Comparison of ENCODE assay signal across 14 cellular contexts in genomic region chr9:99052849-99053715, GRCh38. TPM values are rescaled to one million over a fixed set of nuclear protein-coding genes. Genes with fewer than 3 reads are reported as not detected.
DNase-seq lines count a peak whose midpoint lies in the region; ATAC-seq and TF ChIP-seq lines count a peak whose summit lies in the region.
"Had no signal": no experiment of that assay in that cellular context is flagged by ENCODE, and none has a peak within 500 bp of the region (broad histone marks: within the 10 kb centered on the region; RNA-seq: fewer than 3 reads in every experiment).

No MANE protein-coding gene starts in this region.

- CTCF ChIA-PET in activated B cell treated with CpG ODN at 0.5 μM for 24 hours (lab: Charles Lee): interaction anchor here (1.0 to 1.1 kb wide), 3 partner anchors 52 to 204 kb away, joined by 3 to 4 read pairs (median 3); no protein-coding TSS in a partner anchor

- no peaks in the 10 kb centered on the region for H4K20me1 ChIP-seq in Loucy (ENCODE audit: insufficient read depth, low read length, poor library complexity, severe bottlenecking)

- no peaks in the 10 kb centered on the region for H3K9me3 ChIP-seq in CD4-positive, CD25-positive, alpha-beta regulatory T cell (ENCODE audit: control insufficient read depth in 2 of 2, low read length in 2 of 2)
- H3K9me3 ChIP-seq in Loucy (ENCODE audit: insufficient read depth, low read depth, low read length) (no peaks in the 10 kb centered on the region), muscle layer of duodenum (ENCODE audit: control insufficient read depth in 1 of 2, low read length in 2 of 2) (no peaks in the 10 kb centered on the region), ascending aorta (no peaks in the 10 kb centered on the region)
- H3K9me3 ChIP-seq: right atrium auricular region had no signal

- intact Hi-C loops in activated B cell treated with CpG ODN at 0.5 μM for 24 hours (cut with micrococcal nuclease): no loop called here
- intact Hi-C loops in ascending aorta (cut with DNase I): no loop called here
- intact Hi-C loops in lower leg skin (cut with DNase I; ENCODE audit: low total_unique reads): no loop called here

- peaks cover 23 to 83% (median 54%) of the 10 kb centered on the region in 4 donors for H3K4me1 Mint-ChIP-seq in CD4-positive, CD25-positive, alpha-beta regulatory T cell
- peaks cover 51% of the 10 kb centered on the region for H3K4me1 Mint-ChIP-seq in activated B cell treated with CpG ODN at 0.5 μM for 24 hours

- no peak overlapping the region for H3K4me3 ChIP-seq in CD4-positive, CD25-positive, alpha-beta regulatory T cell (ENCODE audit: low read depth, low read length)
- H3K4me3 ChIP-seq in Loucy (ENCODE audit: low read length, poor library complexity, severe bottlenecking): no peak overlapping the region
- no peak overlapping the region for H3K4me3 ChIP-seq in muscle layer of duodenum (ENCODE audit: low read depth in 1 of 2, low read length in 2 of 2)
- H3K4me3 ChIP-seq in ascending aorta: no peak overlapping the region
- H3K4me3 ChIP-seq in lower leg skin (ENCODE audit: low read depth, poor library complexity, severe bottlenecking): no peak overlapping the region
- H3K4me3 ChIP-seq: right atrium auricular region had no signal

- no peaks in the 10 kb centered on the region for H3K9me2 ChIP-seq in Loucy (replicated peaks; ENCODE audit: low read depth, low read length)

- no peaks in the 10 kb centered on the region for H3K36me3 Mint-ChIP-seq in CD4-positive, CD25-positive, alpha-beta regulatory T cell
- H3K36me3 Mint-ChIP-seq in activated B cell treated with CpG ODN at 0.5 μM for 24 hours (ENCODE audit: low read depth): no peaks in the 10 kb centered on the region
- H3K36me3 Mint-ChIP-seq: IgD-negative memory B cell had no signal

- peak overlapping the region in 1 of 4 donors; percentile 43 for H3K4me3 Mint-ChIP-seq in CD4-positive, CD25-positive, alpha-beta regulatory T cell
- no peak overlapping the region for H3K4me3 Mint-ChIP-seq in activated B cell treated with CpG ODN at 0.5 μM for 24 hours

- POLR2A ChIA-PET in activated B cell treated with CpG ODN at 0.5 μM for 24 hours (lab: Charles Lee): interaction anchor here (1.2 kb wide), 1 partner anchor 47 kb away, joined by 4 read pairs; no protein-coding TSS in a partner anchor

- no peak for TF ChIP-seq POLR2A in lower leg skin (IDR thresholded peaks at IDR 0.05)

- no peaks in the 10 kb centered on the region for H3K79me2 ChIP-seq in Loucy (ENCODE audit: insufficient read depth, low read length)

- TF ChIP-seq CTCF in Loucy (conservative IDR thresholded peaks at IDR 0.05; ENCODE audit: low read length) (no peak), activated B cell treated with CpG ODN at 0.5 μM for 24 hours (IDR thresholded peaks at IDR 0.05) (no peak), ascending aorta (IDR thresholded peaks at IDR 0.05) (no peak), lower leg skin (IDR thresholded peaks at IDR 0.05) (no peak)

- H3K4me1 ChIP-seq in CD4-positive, CD25-positive, alpha-beta regulatory T cell (ENCODE audit: control insufficient read depth, insufficient read depth, low read length, poor library complexity, severe bottlenecking): peaks cover 35% of the 10 kb centered on the region
- H3K4me1 ChIP-seq in Loucy (ENCODE audit: insufficient read depth, low read length, poor library complexity, severe bottlenecking) (peaks cover 56% of the 10 kb centered on the region), muscle layer of duodenum (ENCODE audit: control insufficient read depth in 1 of 2, insufficient read depth in 2 of 2, low read length in 2 of 2) (no peaks in the 10 kb centered on the region), ascending aorta (no peaks in the 10 kb centered on the region)

- H3K27ac ChIP-seq in CD4-positive, CD25-positive, alpha-beta regulatory T cell (ENCODE audit: insufficient read depth, low read length, poor library complexity, severe bottlenecking): no peak overlapping the region
- H3K27ac ChIP-seq in muscle layer of duodenum (ENCODE audit: low read length) (peak overlapping the region; percentile 73), ascending aorta (no peak overlapping the region)
- H3K27ac ChIP-seq: right atrium auricular region had no signal

- no peak overlapping the region for H2AFZ ChIP-seq in Loucy (ENCODE audit: low read length)

- peak overlapping the region; percentile 8 for H3K9ac ChIP-seq in Loucy (ENCODE audit: low read depth, low read length, poor library complexity, severe bottlenecking)

- no peaks in the 10 kb centered on the region for H3K36me3 ChIP-seq in CD4-positive, CD25-positive, alpha-beta regulatory T cell (ENCODE audit: control insufficient read depth, insufficient read depth, low read length)
- H3K36me3 ChIP-seq in Loucy (ENCODE audit: insufficient read depth, low read length): no peaks in the 10 kb centered on the region
- H3K36me3 ChIP-seq in muscle layer of duodenum (ENCODE audit: control insufficient read depth in 1 of 2, insufficient read depth in 2 of 2, low read length in 2 of 2): peaks cover 13 to 61% of the 10 kb centered on the region in 2 donors
- H3K36me3 ChIP-seq in ascending aorta: no peaks in the 10 kb centered on the region

- peak in 1 of 3 donors; percentile 29 for DNase-seq in CD4-positive, CD25-positive, alpha-beta regulatory T cell
- DNase-seq in activated B cell treated with CpG ODN at 0.5 μM for 24 hours (no peak), T-helper 9 cell (no peak), NCI-H2227 (lab: John Stamatoyannopoulos, UW; ENCODE audit: unreplicated experiment) (no peak), ascending aorta (ENCODE audit: low spot score in 2 of 2) (no peak), lower leg skin (ENCODE audit: low spot score in 2 of 2) (no peak)
- DNase-seq: activated naive CD4-positive, alpha-beta T cell treated with Interleukin-2 at 50 U/mL for 16 hours; NCI-H2171; stimulated activated CD4-positive, alpha-beta T cell treated with anti-CD3 and anti-CD28 coated beads, Interleukin-4, amount 100 ng/mL, for 4 hours; stimulated activated naive CD8-positive, alpha-beta T cell treated with anti-CD3 and anti-CD28 coated beads, Interleukin-15, Interleukin-2, amounts not matched to agents 100 U/mL and 50 U/mL, for 24 hours had no signal

- H3K27me3 ChIP-seq in CD4-positive, CD25-positive, alpha-beta regulatory T cell (ENCODE audit: control insufficient read depth, insufficient read depth, low read length): no peaks in the 10 kb centered on the region
- no peaks in the 10 kb centered on the region for H3K27me3 ChIP-seq in Loucy (ENCODE audit: insufficient read depth, low read length, poor library complexity, severe bottlenecking)
- no peaks in the 10 kb centered on the region for H3K27me3 ChIP-seq in muscle layer of duodenum (ENCODE audit: low read depth, low read length)
- H3K27me3 ChIP-seq in ascending aorta: no peaks in the 10 kb centered on the region
- H3K27me3 ChIP-seq: right atrium auricular region had no signal

- H3K27me3 Mint-ChIP-seq in CD4-positive, CD25-positive, alpha-beta regulatory T cell: no peaks in the 10 kb centered on the region
- no peaks in the 10 kb centered on the region for H3K27me3 Mint-ChIP-seq in activated B cell treated with CpG ODN at 0.5 μM for 24 hours
- H3K27me3 Mint-ChIP-seq: IgD-negative memory B cell had no signal

- H3F3A ChIP-seq in Loucy (ENCODE audit: low read depth): peaks cover 5% of the 10 kb centered on the region

- H3K9me3 Mint-ChIP-seq in CD4-positive, CD25-positive, alpha-beta regulatory T cell: no peaks in the 10 kb centered on the region
- no peaks in the 10 kb centered on the region for H3K9me3 Mint-ChIP-seq in activated B cell treated with CpG ODN at 0.5 μM for 24 hours
- H3K9me3 Mint-ChIP-seq: IgD-negative memory B cell had no signal

- peak overlapping the region in 2 of 3 donors; percentile 74 to 76 for H3K27ac Mint-ChIP-seq in CD4-positive, CD25-positive, alpha-beta regulatory T cell
- peak overlapping the region; percentile 24 for H3K27ac Mint-ChIP-seq in activated B cell treated with CpG ODN at 0.5 μM for 24 hours

- H3K4me2 ChIP-seq in Loucy (ENCODE audit: low read depth, low read length, poor library complexity, severe bottlenecking): peak overlapping the region; percentile 53

- WGBS in lower leg skin, 2 donors: 86% methylated on average over 10 of the region's 10 CpGs

- ATAC-seq in CD4-positive, CD25-positive, alpha-beta regulatory T cell (ENCODE audit: low read depth in 2 of 2): no peak
- ATAC-seq in activated B cell treated with CpG ODN at 0.5 μM for 24 hours (ENCODE audit: low read depth): peak; percentile 11
- ATAC-seq: stimulated activated naive CD8-positive, alpha-beta T cell treated with anti-CD3 and anti-CD28 coated beads, Interleukin-15, Interleukin-2, amounts not matched to agents 100 U/mL and 50 U/mL, for 24 hours had no signal

RNA-seq across cellular contexts. Expression of gene TGFBR1, which starts 51.8 kb away (rescaled TPM):
- total RNA-seq in CD4-positive, CD25-positive, alpha-beta regulatory T cell: 24.9 TPM
- polyA plus RNA-seq in CD4-positive, CD25-positive, alpha-beta regulatory T cell: 10 to 100 TPM; 18.0 to 27.0 (median 18.9) TPM
- total RNA-seq in activated B cell treated with CpG ODN at 0.5 μM for 24 hours (53.5 and 65.3 TPM in 2 replicates), ascending aorta (13.9 TPM), lower leg skin (10 to 100 TPM; 10.1 to 23.3 (median 16.0) TPM)
